In the genomic region with DNA sequence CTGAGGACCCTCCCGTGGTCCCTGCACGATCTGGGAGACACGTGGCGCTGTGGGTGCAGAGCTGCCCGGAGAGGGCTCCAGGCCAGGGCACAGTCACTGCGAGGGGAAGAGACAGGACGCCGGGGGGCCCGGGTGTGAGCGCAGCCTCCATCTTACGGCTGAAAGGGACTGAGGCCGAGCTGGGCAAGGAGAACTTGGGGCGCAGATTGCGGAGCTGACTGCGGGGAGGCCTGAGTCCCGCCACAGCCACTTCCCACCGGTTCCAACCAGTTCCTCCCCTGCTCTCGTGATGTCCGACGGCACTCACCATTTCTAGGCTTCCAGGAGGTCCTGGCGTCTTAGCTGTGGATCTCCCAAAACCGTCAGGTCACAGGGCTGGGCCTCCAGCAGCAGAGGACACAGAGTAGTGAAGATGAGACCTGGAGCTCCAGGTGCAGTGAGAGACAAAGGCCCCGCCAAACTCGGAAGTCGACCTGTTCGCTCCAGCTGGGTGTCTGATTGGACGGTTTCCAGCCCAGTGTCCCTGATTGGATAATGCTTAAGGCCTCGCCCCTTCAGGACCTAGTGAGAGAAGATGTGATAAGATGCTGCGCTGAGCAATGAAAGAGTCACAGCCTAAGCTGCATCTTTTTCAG, we compare ENCODE assay signal across 9 cellular contexts. TPM values are rescaled to one million over a fixed set of nuclear protein-coding genes. Genes with fewer than 3 reads are reported as not detected.
DNase-seq lines count a peak whose midpoint lies in the region; FAIRE-seq lines count a peak whose summit lies in the region.
"Had no signal": no experiment of that assay in that cellular context is flagged by ENCODE, and none has a peak within 500 bp of the region (broad histone marks: within the 10 kb centered on the region; RNA-seq: fewer than 3 reads in every experiment).

No MANE protein-coding gene starts in this region.

- H3K27me3 ChIP-seq in rectal smooth muscle tissue (ENCODE audit: control insufficient read depth, insufficient read depth, low read length), result no peaks in the 10 kb centered on the region

- peak overlapping the region; percentile 46 for H3K4me3 ChIP-seq in rectal smooth muscle tissue (ENCODE audit: low read length)

- peak; percentile 8 to 56 for DNase-seq in activated CD4-positive, alpha-beta T cell treated with anti-CD3 and anti-CD28 coated beads for 4 hours
- DNase-seq in effector CD4-positive, alpha-beta T cell, result peak; percentile 61
- DNase-seq in NK-92 (lab: John Stamatoyannopoulos, UW; ENCODE audit: unreplicated experiment), result no peak
- no peak for DNase-seq in frontal cortex (ENCODE audit: low spot score in 2 of 2)
- DNase-seq in NCI-H1048 (lab: John Stamatoyannopoulos, UW), result no peak
- no peak for DNase-seq in occipital lobe (lab: John Stamatoyannopoulos, UW)

- H3K27ac ChIP-seq in rectal smooth muscle tissue (ENCODE audit: low read depth, low read length), result no peak overlapping the region
- H3K27ac ChIP-seq: VCaP had no signal

- H3K36me3 ChIP-seq in ES-I3 (ENCODE audit: insufficient read depth, low read length) (no peaks in the 10 kb centered on the region), rectal smooth muscle tissue (ENCODE audit: control insufficient read depth, insufficient read depth, low read length) (no peaks in the 10 kb centered on the region)

- FAIRE-seq in frontal cortex (lab: Jason Lieb, UNC), result no peak

- H3K9me3 ChIP-seq in ES-I3 (ENCODE audit: control insufficient read depth, insufficient read depth, low read length), result no peaks in the 10 kb centered on the region

- H3K4me1 ChIP-seq in ES-I3 (ENCODE audit: insufficient read depth, low read length) (no peaks in the 10 kb centered on the region), rectal smooth muscle tissue (ENCODE audit: control insufficient read depth, insufficient read depth, low read length) (no peaks in the 10 kb centered on the region)

- H3K9ac ChIP-seq in ES-I3 (ENCODE audit: low read depth, low read length) (peak overlapping the region; percentile 28; the same call in 1 of the 2 replicates), rectal smooth muscle tissue (ENCODE audit: low read length) (no peak overlapping the region)

RNA-seq across cellular contexts. Expression of gene ZNF253, which starts 4.8 kb away (rescaled TPM):
- total RNA-seq in frontal cortex, result 41.2 TPM
- 44.3 TPM for total RNA-seq in occipital lobe

RNA-seq across cellular contexts. Expression of gene ZNF506, which starts 39.3 kb away (rescaled TPM):
- total RNA-seq in frontal cortex (57.1 TPM), occipital lobe (69.3 TPM)

RNA-seq across cellular contexts. Expression of gene ZNF93, which starts 39.9 kb away (rescaled TPM):
- total RNA-seq in frontal cortex (27.3 TPM), occipital lobe (27.0 TPM)

Comparison
In these comparisons a context has a peak if more than half of its experiments do, and no peak if none do; other contexts are left out.
1. DNase-seq: peak in activated CD4-positive, alpha-beta T cell treated with anti-CD3 and anti-CD28 coated beads for 4 hours (2 of 2) and effector CD4-positive, alpha-beta T cell (single experiment); none in NK-92 (single experiment), frontal cortex (0 of 2), NCI-H1048 (single experiment) and occipital lobe (single experiment).